ENCODE assay signal across 17 cellular contexts in genomic region chrX:103734125-103734760, GRCh38. TPM values are rescaled to one million over a fixed set of nuclear protein-coding genes. Genes with fewer than 3 reads are reported as not detected.
DNase-seq lines count a peak whose midpoint lies in the region; ATAC-seq, FAIRE-seq and TF ChIP-seq lines count a peak whose summit lies in the region.
"Had no signal": no experiment of that assay in that cellular context is flagged by ENCODE, and none has a peak within 500 bp of the region (broad histone marks: within the 10 kb centered on the region; RNA-seq: fewer than 3 reads in every experiment).

No MANE protein-coding gene starts in this region.

- H3K27me3 Mint-ChIP-seq in activated naive CD8-positive, alpha-beta T cell treated with anti-CD3 and anti-CD28 coated beads for 36 hours, result peaks cover 3% of the 10 kb centered on the region

- no peaks in the 10 kb centered on the region for H3K9me3 Mint-ChIP-seq in activated naive CD8-positive, alpha-beta T cell treated with anti-CD3 and anti-CD28 coated beads for 36 hours
- H3K9me3 Mint-ChIP-seq: CD8-positive, alpha-beta memory T cell; IgD-negative memory B cell had no signal

- 42% methylated on average over 4 of the region's 4 CpGs for WGBS in prostate gland
- WGBS in smooth muscle cell (ENCODE audit: low lambda C conversion rate), result 44% methylated on average over 4 of the region's 4 CpGs

- peaks cover 3% of the 10 kb centered on the region for H3K4me1 Mint-ChIP-seq in activated naive CD8-positive, alpha-beta T cell treated with anti-CD3 and anti-CD28 coated beads for 36 hours

- H3K27ac Mint-ChIP-seq in activated naive CD8-positive, alpha-beta T cell treated with anti-CD3 and anti-CD28 coated beads for 36 hours, result no peak overlapping the region
- H3K27ac Mint-ChIP-seq: IgD-negative memory B cell had no signal

- TF ChIP-seq CTCF in MM.1S (IDR thresholded peaks at IDR 0.05; ENCODE audit: low read length), result no peak
- no peak for TF ChIP-seq CTCF in keratinocyte (optimal IDR thresholded peaks at IDR 0.05 in 1 of 3, IDR thresholded peaks at IDR 0.05 in 1 of 3, conservative IDR thresholded peaks at IDR 0.05 in 1 of 3; ENCODE audit: extremely low read depth in 1 of 3, insufficient read depth in 2 of 3, low read length in 3 of 3)
- no peak for TF ChIP-seq CTCF in prostate gland (IDR thresholded peaks at IDR 0.05)
- no peak for TF ChIP-seq CTCF in smooth muscle cell (IDR thresholded peaks at IDR 0.05; ENCODE audit: borderline replicate concordance, insufficient read depth, poor library complexity, severe bottlenecking)

- H4K20me1 ChIP-seq in MM.1S (ENCODE audit: insufficient read depth, low read length), result no peaks in the 10 kb centered on the region
- H4K20me1 ChIP-seq in keratinocyte (ENCODE audit: control insufficient read depth, extremely low read depth, insufficient read depth, low read length), result no peaks in the 10 kb centered on the region
- H4K20me1 ChIP-seq in smooth muscle cell (ENCODE audit: low read depth), result no peaks in the 10 kb centered on the region

- H3K4me1 ChIP-seq in MM.1S (ENCODE audit: low read length) (peaks cover 8% of the 10 kb centered on the region; the same call in 1 of the 2 replicates), keratinocyte (ENCODE audit: control insufficient read depth, extremely low read depth, insufficient read depth, low read length) (peaks cover 26% of the 10 kb centered on the region), prostate gland (replicated peaks) (no peaks in the 10 kb centered on the region), smooth muscle cell (ENCODE audit: low read depth) (peaks cover 18% of the 10 kb centered on the region)

- H3K9me3 ChIP-seq in MM.1S (replicated peaks; ENCODE audit: insufficient read depth, low read length), result no peaks in the 10 kb centered on the region
- no peaks in the 10 kb centered on the region for H3K9me3 ChIP-seq in keratinocyte (ENCODE audit: control insufficient read depth, low read depth, low read length)
- no peaks in the 10 kb centered on the region for H3K9me3 ChIP-seq in prostate gland
- no peaks in the 10 kb centered on the region for H3K9me3 ChIP-seq in smooth muscle cell (replicated peaks; ENCODE audit: low read depth)
- H3K9me3 ChIP-seq: SK-N-SH had no signal

- H3K9me1 ChIP-seq in keratinocyte (ENCODE audit: control insufficient read depth, extremely low read depth, insufficient read depth, low read length), result no peaks in the 10 kb centered on the region

- H3K27ac ChIP-seq in MM.1S (ENCODE audit: low read length), result no peak overlapping the region; the same call in 1 of the 2 replicates
- no peak overlapping the region for H3K27ac ChIP-seq in keratinocyte (ENCODE audit: control insufficient read depth, insufficient read depth, low read length)
- H3K27ac ChIP-seq in prostate gland, result no peak overlapping the region
- no peak overlapping the region for H3K27ac ChIP-seq in smooth muscle cell (ENCODE audit: low read depth)

- H3F3A ChIP-seq in MM.1S (ENCODE audit: insufficient read depth, low read length) (no peaks in the 10 kb centered on the region; the same call in 1 of the 2 replicates), smooth muscle cell (ENCODE audit: low read depth) (no peaks in the 10 kb centered on the region)

- H3K27me3 ChIP-seq in MM.1S (replicated peaks; ENCODE audit: insufficient read depth, low read length) (no peaks in the 10 kb centered on the region), keratinocyte (ENCODE audit: control insufficient read depth, extremely low read depth, insufficient read depth, low read length) (peaks cover 4% of the 10 kb centered on the region), prostate gland (replicated peaks; ENCODE audit: insufficient read depth) (no peaks in the 10 kb centered on the region), smooth muscle cell (ENCODE audit: low read depth) (peaks cover 7% of the 10 kb centered on the region)

- FAIRE-seq in keratinocyte (lab: Jason Lieb, UNC), result peak; percentile 55
- FAIRE-seq: H54 had no signal

- H3K9ac ChIP-seq in MM.1S (ENCODE audit: low read length) (no peak overlapping the region), keratinocyte (ENCODE audit: control insufficient read depth, extremely low read depth, insufficient read depth, low read length) (no peak overlapping the region), smooth muscle cell (ENCODE audit: low read depth) (no peak overlapping the region)
- H3K9ac ChIP-seq: SK-N-SH had no signal

- peak; percentile 12 for DNase-seq in NCI-H2107 treated with DMSO at 0.1 percent for 48 hours (lab: John Stamatoyannopoulos, UW; ENCODE audit: unreplicated experiment)
- DNase-seq in NCI-H2107 (lab: John Stamatoyannopoulos, UW), result no peak
- peak; percentile 50 for DNase-seq in MM.1S
- DNase-seq in activated naive CD8-positive, alpha-beta T cell treated with anti-CD3 and anti-CD28 coated beads for 36 hours, result peak; percentile 1
- DNase-seq in keratinocyte (ENCODE audit: low read depth, low spot score), result no peak
- DNase-seq in prostate gland (ENCODE audit: low spot score), result no peak
- DNase-seq in smooth muscle cell (lab: John Stamatoyannopoulos, UW; ENCODE audit: unreplicated experiment), result no peak
- DNase-seq: CD8-positive, alpha-beta memory T cell; effector memory CD4-positive, alpha-beta T cell; left cardiac atrium had no signal

- H3K4me3 Mint-ChIP-seq in activated naive CD8-positive, alpha-beta T cell treated with anti-CD3 and anti-CD28 coated beads for 36 hours, result no peak overlapping the region
- H3K4me3 Mint-ChIP-seq: CD8-positive, alpha-beta memory T cell; IgD-negative memory B cell had no signal

- H3K4me2 ChIP-seq in MM.1S (ENCODE audit: low read depth, low read length) (peak overlapping the region; percentile 32; the same call in 1 of the 2 replicates), keratinocyte (ENCODE audit: control insufficient read depth, extremely low read depth, insufficient read depth, low read depth, low read length) (no peak overlapping the region), smooth muscle cell (no peak overlapping the region)
- H3K4me2 ChIP-seq: SK-N-SH had no signal

- dilution Hi-C loops in keratinocyte (cut with MboI; ENCODE audit: extremely low pct_ligation_motif_present, low sequenced_read_pairs), result no loop called here

- H3K4me3 ChIP-seq in MM.1S (ENCODE audit: low read length) (no peak overlapping the region), keratinocyte (ENCODE audit: control insufficient read depth in 2 of 3, extremely low read depth in 1 of 3, insufficient read depth in 2 of 3, low read depth in 1 of 3, low read length in 3 of 3) (no peak overlapping the region), prostate gland (no peak overlapping the region), smooth muscle cell (no peak overlapping the region)

- intact Hi-C loops in prostate gland (cut with DNase I), result no loop called here

- no peak for ATAC-seq in HG03342 (IDR thresholded peaks at IDR 0.05; ENCODE audit: unreplicated experiment)
- ATAC-seq: left cardiac atrium had no signal

- no peaks in the 10 kb centered on the region for H3K79me2 ChIP-seq in MM.1S (ENCODE audit: low read length)
- no peaks in the 10 kb centered on the region for H3K79me2 ChIP-seq in keratinocyte (ENCODE audit: control insufficient read depth, insufficient read depth, low read length)
- H3K79me2 ChIP-seq in smooth muscle cell (ENCODE audit: low read depth), result no peaks in the 10 kb centered on the region

- no peaks in the 10 kb centered on the region for H3K36me3 ChIP-seq in MM.1S (replicated peaks; ENCODE audit: insufficient read depth, low read length)
- H3K36me3 ChIP-seq in keratinocyte (ENCODE audit: control insufficient read depth in 2 of 2, extremely low read depth in 1 of 2, insufficient read depth in 2 of 2, low read length in 2 of 2), result no peaks in the 10 kb centered on the region
- H3K36me3 ChIP-seq in prostate gland, result no peaks in the 10 kb centered on the region
- H3K36me3 ChIP-seq in smooth muscle cell (ENCODE audit: low read depth), result no peaks in the 10 kb centered on the region

- H3K36me3 Mint-ChIP-seq in activated naive CD8-positive, alpha-beta T cell treated with anti-CD3 and anti-CD28 coated beads for 36 hours, result no peaks in the 10 kb centered on the region
- H3K36me3 Mint-ChIP-seq: CD8-positive, alpha-beta memory T cell; IgD-negative memory B cell had no signal

- H3K9me2 ChIP-seq in MM.1S (replicated peaks; ENCODE audit: insufficient read depth, low read length), result no peaks in the 10 kb centered on the region
- H3K9me2 ChIP-seq: SK-N-SH had no signal

- no peak for TF ChIP-seq POLR2A in prostate gland (IDR thresholded peaks at IDR 0.05)

- H2AFZ ChIP-seq in MM.1S (ENCODE audit: low read length), result no peak overlapping the region
- H2AFZ ChIP-seq in keratinocyte (ENCODE audit: control insufficient read depth, low read length), result no peak overlapping the region
- H2AFZ ChIP-seq in smooth muscle cell (ENCODE audit: low read depth), result no peak overlapping the region

RNA-seq across cellular contexts. Expression of gene TMEM31, which starts 23.5 kb away (rescaled TPM):
- total RNA-seq in activated naive CD8-positive, alpha-beta T cell treated with anti-CD3 and anti-CD28 coated beads for 36 hours, result not detected
- polyA plus RNA-seq in keratinocyte, result not detected in 3 replicates
- polyA plus RNA-seq in keratinocyte (2011; ENCODE audit: low read depth), result not detected
- 0.16 TPM in 1 of 2 replicates, not detected in the other for polyA plus RNA-seq in keratinocyte (2011; cell fraction: cytosol; rRNA removed)
- polyA plus RNA-seq in keratinocyte (2011; cell fraction: nucleus; rRNA removed), result not detected in 2 replicates
- polyA plus RNA-seq in keratinocyte (2012; ENCODE audit: low replicate concordance), result 0.34 TPM in 1 of 2 replicates, not detected in the other
- not detected in 3 replicates for polyA minus RNA-seq in keratinocyte
- not detected for polyA minus RNA-seq in keratinocyte (2011; cell fraction: cytosol; rRNA and poly(A)+ RNA removed)
- polyA minus RNA-seq in keratinocyte (2011; cell fraction: nucleus; rRNA and poly(A)+ RNA removed), result not detected in 2 replicates
- total RNA-seq in prostate gland, result 1 to 10 TPM in 1 of 2 donors, not detected in 1; 7.6 TPM
- 0.54 TPM in 1 of 2 replicates, not detected in the other for total RNA-seq in smooth muscle cell
- polyA plus RNA-seq in smooth muscle cell, result 0.60 and 0.75 TPM in 2 replicates
- total RNA-seq: A172; CD8-positive, alpha-beta memory T cell; left cardiac atrium; renal cortical epithelial cell; subcutaneous adipose tissue had no signal
- polyA plus RNA-seq: CD8-positive, alpha-beta memory T cell; IgD-negative memory B cell; SK-N-SH had no signal

RNA-seq across cellular contexts. Expression of gene PLP1, which starts 42.4 kb away (rescaled TPM):
- total RNA-seq in activated naive CD8-positive, alpha-beta T cell treated with anti-CD3 and anti-CD28 coated beads for 36 hours, result not detected
- polyA plus RNA-seq in keratinocyte (not detected in 3 replicates), smooth muscle cell (0.27 TPM in 1 of 2 replicates, not detected in the other)
- polyA plus RNA-seq in keratinocyte (2011; ENCODE audit: low read depth), result not detected
- 0.06 TPM in 1 of 2 replicates, not detected in the other for polyA plus RNA-seq in keratinocyte (2011; cell fraction: cytosol; rRNA removed)
- 0.11 TPM in 1 of 2 replicates, not detected in the other for polyA plus RNA-seq in keratinocyte (2011; cell fraction: nucleus; rRNA removed)
- not detected in 2 replicates for polyA plus RNA-seq in keratinocyte (2012; ENCODE audit: low replicate concordance)
- polyA minus RNA-seq in keratinocyte, result not detected in 3 replicates
- not detected for polyA minus RNA-seq in keratinocyte (2011; cell fraction: cytosol; rRNA and poly(A)+ RNA removed)
- polyA minus RNA-seq in keratinocyte (2011; cell fraction: nucleus; rRNA and poly(A)+ RNA removed), result not detected in 2 replicates
- total RNA-seq in prostate gland (10 to 100 TPM in 1 of 2 donors, 1 to 10 TPM in 1; 2.9 to 77.5 TPM), smooth muscle cell (not detected in 2 replicates)
- total RNA-seq: A172; CD8-positive, alpha-beta memory T cell; renal cortical epithelial cell had no signal
- polyA plus RNA-seq: CD8-positive, alpha-beta memory T cell; IgD-negative memory B cell had no signal

RNA-seq across cellular contexts. Expression of gene MORF4L2, which starts 47.7 kb away (rescaled TPM):
- total RNA-seq in activated naive CD8-positive, alpha-beta T cell treated with anti-CD3 and anti-CD28 coated beads for 36 hours, result 100 to 1,000 TPM; 249 to 257 TPM
- polyA plus RNA-seq in keratinocyte (450 to 659 TPM (median 648 TPM) in 3 replicates), smooth muscle cell (726 and 732 TPM in 2 replicates)
- polyA plus RNA-seq in keratinocyte (2011; ENCODE audit: low read depth), result 350 TPM
- polyA plus RNA-seq in keratinocyte (2011; cell fraction: cytosol; rRNA removed), result 360 and 552 TPM in 2 replicates
- 590 and 762 TPM in 2 replicates for polyA plus RNA-seq in keratinocyte (2011; cell fraction: nucleus; rRNA removed)
- polyA plus RNA-seq in keratinocyte (2012; ENCODE audit: low replicate concordance), result 311 and 470 TPM in 2 replicates
- polyA minus RNA-seq in keratinocyte, result 76.9 to 236 TPM (median 205 TPM) in 3 replicates
- 177 TPM for polyA minus RNA-seq in keratinocyte (2011; cell fraction: cytosol; rRNA and poly(A)+ RNA removed)
- 126 and 283 TPM in 2 replicates for polyA minus RNA-seq in keratinocyte (2011; cell fraction: nucleus; rRNA and poly(A)+ RNA removed)
- total RNA-seq in prostate gland (100 to 1,000 TPM; 287 to 313 TPM), smooth muscle cell (1,445 and 1,824 TPM in 2 replicates)

Comparison
In these comparisons a context has a peak if more than half of its experiments do, and no peak if none do; other contexts are left out.
1. DNase-seq: peak in NCI-H2107 treated with DMSO at 0.1 percent for 48 hours (single experiment), MM.1S (single experiment) and activated naive CD8-positive, alpha-beta T cell treated with anti-CD3 and anti-CD28 coated beads for 36 hours (single experiment); none in NCI-H2107 (single experiment), keratinocyte (single experiment), prostate gland (single experiment) and smooth muscle cell (single experiment).